ENCODE assay signal across 9 cellular contexts in genomic region chr9:93098236-93098946, GRCh38. TPM values are rescaled to one million over a fixed set of nuclear protein-coding genes. Genes with fewer than 3 reads are reported as not detected.
A peak's percentile ranks its signal among the peaks of the same experiment; 100 is the strongest.
DNase-seq lines count a peak whose midpoint lies in the region; ATAC-seq and TF ChIP-seq lines count a peak whose summit lies in the region.
"Had no signal": no experiment of that assay in that cellular context is flagged by ENCODE, and none has a peak within 500 bp of the region (broad histone marks: within the 10 kb centered on the region; RNA-seq: fewer than 3 reads in every experiment).

No MANE protein-coding gene starts in this region.

- H3K27ac Mint-ChIP-seq in neural crest cell (ENCODE audit: unreplicated experiment), result no peak overlapping the region

- H3K36me3 Mint-ChIP-seq in neural crest cell (ENCODE audit: low read depth), result peaks cover 12% of the 10 kb centered on the region

- peaks cover 8% of the 10 kb centered on the region for H3K9me3 Mint-ChIP-seq in neural crest cell

- peak overlapping the region; percentile 56 for H3K4me3 Mint-ChIP-seq in neural crest cell

- no peak for ATAC-seq in HG02610 (IDR thresholded peaks at IDR 0.05; ENCODE audit: unreplicated experiment)
- ATAC-seq in GM18907 (IDR thresholded peaks at IDR 0.05; ENCODE audit: unreplicated experiment), result no peak

- no peaks in the 10 kb centered on the region for H3K27me3 Mint-ChIP-seq in neural crest cell (ENCODE audit: low read depth)

- TF ChIP-seq CTCF in neural crest cell (conservative IDR thresholded peaks at IDR 0.05), result no peak

- peaks cover 26% of the 10 kb centered on the region for H3K4me1 Mint-ChIP-seq in neural crest cell

- DNase-seq in CMK (ENCODE audit: low read depth), result peak; percentile 56
- peak; percentile 86 for DNase-seq in NOMO-1 treated with DMSO at 0.1 percent for 48 hours (lab: John Stamatoyannopoulos, UW; ENCODE audit: unreplicated experiment)
- DNase-seq in activated T-helper 1 cell treated with anti-CD3 and anti-CD28 coated beads, Interleukin-2, amount 50 U/mL, for 16 hours (ENCODE audit: low read depth in 1 of 2, low spot score in 1 of 2), result peak; percentile 29 to 52
- peak; percentile 100 for DNase-seq in fibroblast of gingiva (ENCODE audit: low read depth)
- no peak for DNase-seq in neural crest cell (ENCODE audit: low read depth, low spot score)

- H3K27ac ChIP-seq in temporal lobe (ENCODE audit: low read depth, low read length), result peak overlapping the region; percentile 70
- H3K27ac ChIP-seq: KMS-11 had no signal

RNA-seq across cellular contexts. Expression of gene CARD19, which starts 2.4 kb away (rescaled TPM):
- 22.1 and 25.6 TPM in 2 replicates for total RNA-seq in neural crest cell
- 14.5 TPM for total RNA-seq in temporal lobe

RNA-seq across cellular contexts. Expression of gene NINJ1, which starts 35.7 kb away (rescaled TPM):
- 17.8 and 19.9 TPM in 2 replicates for total RNA-seq in neural crest cell
- total RNA-seq in temporal lobe, result 6.9 TPM

RNA-seq across cellular contexts. Expression of gene SUSD3, which starts 39.9 kb away (rescaled TPM):
- total RNA-seq in neural crest cell (0.27 TPM in 1 of 2 replicates, not detected in the other), temporal lobe (0.25 TPM)
